In the genomic region with DNA sequence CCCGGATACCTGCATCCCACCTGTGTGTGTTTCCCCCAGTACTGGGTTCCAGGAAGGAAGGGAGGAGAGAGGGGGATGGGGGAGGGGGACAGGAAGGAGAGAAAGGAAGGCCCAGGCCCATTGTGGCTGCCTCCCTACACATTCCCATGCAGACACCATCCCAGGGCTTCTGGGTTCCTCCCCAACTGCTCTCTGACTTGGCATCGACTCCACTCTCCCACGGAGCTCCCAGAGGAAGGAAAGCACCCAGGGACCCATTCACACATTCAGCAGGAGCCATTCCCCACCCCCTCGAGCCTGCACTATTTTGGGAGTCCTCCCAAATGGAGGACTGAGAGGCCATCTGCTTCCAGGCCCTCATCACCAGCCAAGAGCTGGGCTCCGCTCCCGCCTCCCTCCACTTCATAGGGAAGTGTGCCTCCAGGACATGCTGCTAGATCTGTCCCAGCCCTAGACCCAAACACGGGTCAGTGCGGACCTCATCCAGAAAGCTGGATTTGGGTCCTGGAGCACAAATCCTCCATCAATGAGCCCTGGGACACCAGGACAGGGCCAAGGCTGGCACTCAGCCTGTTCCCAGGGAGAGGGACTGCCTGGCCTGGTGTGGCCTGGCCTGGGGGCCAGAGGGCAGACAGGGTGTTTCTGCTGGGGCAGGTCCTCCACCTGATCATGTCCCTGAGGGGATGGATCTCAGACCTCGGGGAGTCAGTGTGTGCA, we compare ENCODE assay signal across 16 cellular contexts. TPM values are rescaled to one million over a fixed set of nuclear protein-coding genes. Genes with fewer than 3 reads are reported as not detected.
DNase-seq lines count a peak whose midpoint lies in the region; ATAC-seq and TF ChIP-seq lines count a peak whose summit lies in the region.
"Had no signal": no experiment of that assay in that cellular context is flagged by ENCODE, and none has a peak within 500 bp of the region (broad histone marks: within the 10 kb centered on the region; RNA-seq: fewer than 3 reads in every experiment).

No MANE protein-coding gene starts in this region.

- DNase-seq in heart right ventricle (peak in 1 of 2 donors; percentile 33), cardiac septum (ENCODE audit: low spot score) (no peak), left lung (peak; percentile 29 to 57), GM03348 (ENCODE audit: low spot score) (no peak), NCI-H2196 treated with DMSO at 0.1 percent for 48 hours (lab: John Stamatoyannopoulos, UW; ENCODE audit: unreplicated experiment) (no peak)
- DNase-seq: activated CD4-positive, alpha-beta T cell treated with anti-CD3 and anti-CD28 coated beads, Interleukin-2, amount 10 ng/mL, durations not matched to agents 24 days and 14 days; activated T-cell treated with anti-CD3 and anti-CD28 coated beads for 4 hours; NK-92 treated with Interleukin-12 subunit alpha and Interleukin-12 subunit beta, amount 100 ng/mL, for 24 hours; SHP77; stimulated activated CD4-positive, alpha-beta T cell treated with anti-CD3 and anti-CD28 coated beads, Interleukin-2, amount 100 ng/mL, for 48 hours; T-helper 9 cell had no signal

- TF ChIP-seq CTCF in heart right ventricle (IDR thresholded peaks at IDR 0.05) (no peak), left lung (IDR thresholded peaks at IDR 0.05) (no peak)

- H3K9me3 ChIP-seq in heart right ventricle (no peaks in the 10 kb centered on the region), left lung (no peaks in the 10 kb centered on the region)
- H3K9me3 ChIP-seq: tibial nerve had no signal

- H3K27me3 ChIP-seq in heart right ventricle = peaks cover 4 to 54% (median 31%) of the 10 kb centered on the region in 7 donors
- peaks cover 0 to 69% of the 10 kb centered on the region in 2 donors for H3K27me3 ChIP-seq in left lung

- H3K4me1 ChIP-seq in heart right ventricle = peaks cover 0 to 24% (median 16%) of the 10 kb centered on the region in 9 donors
- peaks cover 7 to 14% of the 10 kb centered on the region in 2 donors for H3K4me1 ChIP-seq in left lung

- WGBS in heart right ventricle, 2 donors = 42 to 59% methylated on average over 9 of the region's 9 CpGs

- ATAC-seq in heart right ventricle (peak in 7 of 8 donors; percentile 29 to 78 (median 48)), left lung (no peak), HG03457 (IDR thresholded peaks at IDR 0.05; ENCODE audit: unreplicated experiment) (no peak)
- ATAC-seq: sciatic nerve had no signal

- H3K4me3 ChIP-seq in heart right ventricle (no peak overlapping the region), left lung (no peak overlapping the region)

- H3K36me3 ChIP-seq in heart right ventricle (peaks cover 0 to 25% (median 0%) of the 10 kb centered on the region in 9 donors), left lung (peaks cover 0 to 29% of the 10 kb centered on the region in 2 donors)

- H3K27ac ChIP-seq in heart right ventricle = peak overlapping the region in 2 of 10 donors; percentile 10 to 23
- peak overlapping the region; percentile 37 for H3K27ac ChIP-seq in angular gyrus (ENCODE audit: low read depth, low read length)
- no peak overlapping the region for H3K27ac ChIP-seq in left lung
- H3K27ac ChIP-seq in temporal lobe (ENCODE audit: low read depth, low read length) = peak overlapping the region; percentile 65
- H3K27ac ChIP-seq: tibial nerve had no signal

- intact Hi-C loops in heart right ventricle (cut with DNase I) (no loop called here), cardiac septum (cut with DNase I) (no loop called here), left lung (cut with DNase I) (no loop called here)

RNA-seq across cellular contexts. Expression of a gene that starts 13.1 kb away (rescaled TPM):
- under 1 TPM in 1 of 10 donors, not detected in 9; 0.05 TPM for total RNA-seq in heart right ventricle
- under 1 TPM; 0.01 to 0.07 TPM for polyA plus RNA-seq in heart right ventricle
- 0.13 TPM for total RNA-seq in cardiac septum
- total RNA-seq in left lung = 1 to 10 TPM; 1.2 to 4.2 TPM
- 7.4 TPM for total RNA-seq in temporal lobe

RNA-seq across cellular contexts. Expression of a gene that starts 27.2 kb away (rescaled TPM):
- total RNA-seq in heart right ventricle = 1 to 10 TPM in 5 of 10 donors, under 1 TPM in 5; 0.33 to 3.3 (median 0.99) TPM
- polyA plus RNA-seq in heart right ventricle = 1 to 10 TPM in 1 of 2 donors, under 1 TPM in 1; 0.66 to 1.2 TPM
- total RNA-seq in cardiac septum = 0.30 TPM
- 10 to 100 TPM in 1 of 2 donors, 1 to 10 TPM in 1; 5.9 to 10.5 TPM for total RNA-seq in left lung
- under 0.01 TPM for total RNA-seq in temporal lobe
- total RNA-seq: activated CD4-positive, alpha-beta T cell treated with anti-CD3 and anti-CD28 coated beads, Interleukin-2, amount 10 ng/mL, durations not matched to agents 24 days and 14 days had no signal

RNA-seq across cellular contexts. Expression of a gene that starts 31.0 kb away (rescaled TPM):
- total RNA-seq in heart right ventricle = 10 to 100 TPM; 16.8 to 26.3 (median 20.3) TPM
- 10 to 100 TPM; 12.9 to 21.0 TPM for polyA plus RNA-seq in heart right ventricle
- total RNA-seq in cardiac septum = 23.6 TPM
- 10 to 100 TPM; 14.2 to 16.9 TPM for total RNA-seq in left lung
- 49.4 TPM for total RNA-seq in temporal lobe

RNA-seq across cellular contexts. Expression of a gene that starts 42.6 kb away (rescaled TPM):
- total RNA-seq in heart right ventricle = 10 to 100 TPM; 21.3 to 32.5 (median 24.6) TPM
- polyA plus RNA-seq in heart right ventricle = 10 to 100 TPM; 13.1 to 53.8 TPM
- 28.6 TPM for total RNA-seq in cardiac septum
- 10 to 100 TPM; 30.5 to 31.1 TPM for total RNA-seq in left lung
- total RNA-seq in temporal lobe = 7.1 TPM

RNA-seq across cellular contexts. Expression of a gene that starts 53.6 kb away (rescaled TPM):
- total RNA-seq in heart right ventricle (10 to 100 TPM in 2 of 10 donors, 1 to 10 TPM in 8; 1.1 to 11.6 (median 4.7) TPM), cardiac septum (3.0 TPM), left lung (under 1 TPM; 0.29 to 0.55 TPM), temporal lobe (0.74 TPM)
- 1 to 10 TPM; 1.9 to 2.3 TPM for polyA plus RNA-seq in heart right ventricle
- total RNA-seq: sciatic nerve, tibial nerve had no signal

Comparison
In these comparisons a context has a peak if more than half of its experiments do, and no peak if none do; other contexts are left out.
1. ATAC-seq: peak in heart right ventricle (7 of 8); none in left lung (single experiment) and HG03457 (single experiment).
2. DNase-seq: peak in left lung (2 of 2); none in cardiac septum (single experiment), GM03348 (single experiment) and NCI-H2196 treated with DMSO at 0.1 percent for 48 hours (single experiment).
3. H3K27ac ChIP-seq: peak in angular gyrus (single experiment) and temporal lobe (single experiment); none in left lung (0 of 2).